1 cellular context compared by ENCODE assay signal in genomic region chr6:136360783-136361182, GRCh38.
TF ChIP-seq lines count a peak whose summit lies in the region.

No MANE protein-coding gene starts in this region.

TF ChIP-seq in GM23338, 12 proteins besides CTCF, POLR2A, EP300 and RAD21:
- no peak for TF ChIP-seq ZNF462 (CRISPR knock-in tag; IDR thresholded peaks at IDR 0.05)
- TF ChIP-seq EZH2 (IDR thresholded peaks at IDR 0.05; ENCODE audit: low read depth, unreplicated experiment), result no peak
